Comparison of ENCODE assay signal across 1 cellular context in the genomic region with DNA sequence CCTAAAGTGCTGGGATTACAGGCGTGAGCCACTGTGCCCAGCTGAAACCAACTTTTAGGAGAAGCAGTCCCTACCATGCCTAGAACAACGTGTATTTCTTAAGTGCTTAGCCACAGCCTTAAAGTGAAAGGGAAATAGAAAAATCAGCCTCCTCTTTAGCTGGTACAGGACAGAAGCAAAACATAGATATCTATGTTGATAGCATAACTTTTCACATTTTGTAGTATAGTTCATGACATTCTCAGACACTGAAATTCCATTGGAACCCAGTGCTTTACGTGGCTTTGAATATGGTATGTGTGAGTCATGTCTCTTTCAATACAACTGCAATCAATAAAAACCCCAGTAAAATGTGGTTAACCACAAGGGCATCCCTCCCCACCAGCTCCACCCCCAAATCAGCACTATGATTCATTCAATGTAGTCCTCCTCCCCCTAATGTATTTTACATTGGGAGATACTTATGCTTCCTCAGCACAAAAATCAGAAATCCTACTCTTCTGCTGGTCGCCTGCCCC.
TF ChIP-seq lines count a peak whose summit lies in the region.

No MANE protein-coding gene starts in this region.

TF ChIP-seq in HepG2, 621 proteins besides CTCF, POLR2A, EP300 and RAD21 (continued from another document):
- peak; percentile 42; the same call in 1 of the 2 replicates for TF ChIP-seq ATF3 (CRISPR knock-in tag; IDR thresholded peaks at IDR 0.05)
- no peak for TF ChIP-seq ERF (CRISPR knock-in tag; IDR thresholded peaks at IDR 0.05)
- TF ChIP-seq MAFK (conservative IDR thresholded peaks at IDR 0.05 in 1 of 2, IDR thresholded peaks at IDR 0.05 in 1 of 2; ENCODE audit: low read length in 2 of 2): peak; percentile 44 to 76; a peak in 3 of 4 replicates
- no peak for TF ChIP-seq ZNF124 (CRISPR knock-in tag; IDR thresholded peaks at IDR 0.05)
- TF ChIP-seq TEAD3 (CRISPR knock-in tag; optimal IDR thresholded peaks at IDR 0.05; ENCODE audit: borderline replicate concordance): peak; percentile 8
- TF ChIP-seq ATF6 (CRISPR knock-in tag; conservative IDR thresholded peaks at IDR 0.05): no peak
- TF ChIP-seq CBFB (CRISPR knock-in tag; IDR thresholded peaks at IDR 0.05): peak; percentile 60; the same call in 1 of the 2 replicates
- peak; percentile 62 for TF ChIP-seq MAFF (IDR thresholded peaks at IDR 0.05; ENCODE audit: low read depth, low read length)
- peak; percentile 77 for TF ChIP-seq FOSL2 (CRISPR knock-in tag; IDR thresholded peaks at IDR 0.05)
TF ChIP-seq in HepG2: peak in this region for 8.
